In the genomic region with DNA sequence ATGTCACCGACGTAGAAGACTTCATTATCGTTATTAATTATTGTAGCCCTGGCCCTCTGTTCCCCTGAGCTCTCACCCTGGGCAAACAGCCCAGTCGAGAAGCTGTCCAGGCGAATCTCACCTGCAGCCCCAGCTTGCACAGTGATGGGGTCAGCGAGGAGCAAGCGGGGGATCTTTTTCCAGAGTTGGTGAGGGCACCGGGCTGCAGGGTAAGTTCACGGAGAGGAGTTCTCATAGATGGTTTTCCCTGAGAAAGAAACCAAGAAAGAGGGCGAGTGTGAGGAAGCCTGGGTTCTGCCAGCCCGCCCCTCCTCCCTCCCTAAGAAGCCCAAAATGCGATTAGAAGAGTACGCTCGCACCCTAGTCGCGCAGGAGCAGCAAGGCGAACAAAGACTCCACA, we compare ENCODE assay signal across 8 cellular contexts. TPM values are rescaled to one million over a fixed set of nuclear protein-coding genes. Genes with fewer than 3 reads are reported as not detected.
A peak's percentile ranks its signal among the peaks of the same experiment; 100 is the strongest.
DNase-seq lines count a peak whose midpoint lies in the region; ATAC-seq and TF ChIP-seq lines count a peak whose summit lies in the region.

No MANE protein-coding gene starts in this region.

- H3K4me1 ChIP-seq in ectodermal cell (ENCODE audit: control insufficient read depth, insufficient read depth, low read length) = peaks cover 6% of the 10 kb centered on the region
- H3K4me1 ChIP-seq in osteoblast (ENCODE audit: insufficient read depth, low read length) = peaks cover 16% of the 10 kb centered on the region

- peaks cover 23% of the 10 kb centered on the region for H3K79me2 ChIP-seq in osteoblast (ENCODE audit: insufficient read depth, low read length)

- POLR2A ChIA-PET in GM10248 (lab: Yijun Ruan, JAX) = interaction anchor here (0.9 kb wide), 1 partner anchor 27 kb away, joined by 3 read pairs; the partner anchor contains the start of gene PIGS

- H3K27ac ChIP-seq in ectodermal cell (ENCODE audit: insufficient read depth, low read depth, low read length, poor library complexity, severe bottlenecking) (peak overlapping the region; percentile 27), osteoblast (ENCODE audit: low read depth, low read length) (peak overlapping the region; percentile 96)

- H3K36me3 ChIP-seq in ectodermal cell (ENCODE audit: control insufficient read depth, insufficient read depth, low read length) = peaks cover 10% of the 10 kb centered on the region
- H3K36me3 ChIP-seq in osteoblast (ENCODE audit: insufficient read depth, low read length) = no peaks in the 10 kb centered on the region

- H2AFZ ChIP-seq in osteoblast (ENCODE audit: low read length) = peak overlapping the region; percentile 94

- H3K9me3 ChIP-seq in ectodermal cell (ENCODE audit: control insufficient read depth, low read length) (no peaks in the 10 kb centered on the region), osteoblast (ENCODE audit: low read depth, low read length) (no peaks in the 10 kb centered on the region)

- peaks cover 10% of the 10 kb centered on the region for H3K27me3 ChIP-seq in ectodermal cell (ENCODE audit: control insufficient read depth, insufficient read depth, low read length, poor library complexity, severe bottlenecking)
- H3K27me3 ChIP-seq in osteoblast (ENCODE audit: insufficient read depth, low read length) = no peaks in the 10 kb centered on the region

- H4K20me1 ChIP-seq in osteoblast (ENCODE audit: insufficient read depth, low read length) = no peaks in the 10 kb centered on the region

- CTCF ChIA-PET in GM10248 (lab: Yijun Ruan, JAX) = interaction anchor here (1.5 to 2.6 kb wide), 4 partner anchors 14 to 51 kb away, joined by 4 to 9 read pairs (median 7); partner anchors contain the start of gene RSKR

- DNase-seq in NCI-H1105 (lab: John Stamatoyannopoulos, UW) = peak; percentile 43
- DNase-seq in osteoblast (ENCODE audit: insufficient read length, low spot score, missing footprints) = no peak
- DNase-seq in NCI-H1694 (lab: John Stamatoyannopoulos, UW) = no peak
- DNase-seq in NCI-H2029 treated with DMSO at 0.1 percent for 48 hours (lab: John Stamatoyannopoulos, UW) = no peak
- DNase-seq in effector CD4-positive, alpha-beta T cell = no peak
- DNase-seq in GM10248 (ENCODE audit: extremely low spot score) = no peak

- H3K4me3 ChIP-seq in ectodermal cell (ENCODE audit: insufficient read depth, low read depth, low read length) (peak overlapping the region; percentile 87), osteoblast (ENCODE audit: insufficient read depth, low read length) (peak overlapping the region; percentile 84)

- WGBS in ectodermal cell, 2 experiments = 5 to 6% methylated on average over 17 of the region's 17 CpGs

- peak; percentile 7 for ATAC-seq in GM18502 (IDR thresholded peaks at IDR 0.05; ENCODE audit: poor library complexity, unreplicated experiment)

- peak overlapping the region; percentile 88 for H3K4me2 ChIP-seq in osteoblast (ENCODE audit: insufficient read depth, low read length)

- TF ChIP-seq CTCF in osteoblast (IDR thresholded peaks at IDR 0.05; ENCODE audit: extremely low read depth, low read depth, low read length) (no peak), GM10248 (IDR thresholded peaks at IDR 0.05; ENCODE audit: control extremely low read depth, extremely low read depth, low read depth, missing control alignments) (no peak)

RNA-seq across cellular contexts. Expression of gene SPAG5, which starts 0.4 kb away (rescaled TPM):
- polyA plus RNA-seq in ectodermal cell (2013, experiment 1 of 4) = 133 TPM
- 122 TPM for polyA plus RNA-seq in ectodermal cell (2013, experiment 2 of 4)
- 98.1 TPM for polyA plus RNA-seq in ectodermal cell (2013, experiment 3 of 4)
- polyA plus RNA-seq in ectodermal cell (2013, experiment 4 of 4) = 109 TPM
- total RNA-seq in osteoblast = 4.3 and 6.2 TPM in 2 replicates

RNA-seq across cellular contexts. Expression of gene RSKR, which starts 15.6 kb away (rescaled TPM):
- 27.0 TPM for polyA plus RNA-seq in ectodermal cell (2013, experiment 1 of 4)
- polyA plus RNA-seq in ectodermal cell (2013, experiment 2 of 4) = 25.7 TPM
- 17.8 TPM for polyA plus RNA-seq in ectodermal cell (2013, experiment 3 of 4)
- 25.5 TPM for polyA plus RNA-seq in ectodermal cell (2013, experiment 4 of 4)
- 4.1 and 4.3 TPM in 2 replicates for total RNA-seq in osteoblast

RNA-seq across cellular contexts. Expression of gene ALDOC, which starts 21.7 kb away (rescaled TPM):
- polyA plus RNA-seq in ectodermal cell (2013, experiment 1 of 4) = 11.0 TPM
- polyA plus RNA-seq in ectodermal cell (2013, experiment 2 of 4) = 10.5 TPM
- polyA plus RNA-seq in ectodermal cell (2013, experiment 3 of 4) = 10.9 TPM
- polyA plus RNA-seq in ectodermal cell (2013, experiment 4 of 4) = 11.3 TPM
- total RNA-seq in osteoblast = 9.4 and 17.0 TPM in 2 replicates

RNA-seq across cellular contexts. Expression of gene PIGS, which starts 27.1 kb away (rescaled TPM):
- 47.0 TPM for polyA plus RNA-seq in ectodermal cell (2013, experiment 1 of 4)
- polyA plus RNA-seq in ectodermal cell (2013, experiment 2 of 4) = 50.9 TPM
- 51.5 TPM for polyA plus RNA-seq in ectodermal cell (2013, experiment 3 of 4)
- polyA plus RNA-seq in ectodermal cell (2013, experiment 4 of 4) = 56.8 TPM
- total RNA-seq in osteoblast = 49.9 and 54.5 TPM in 2 replicates

RNA-seq across cellular contexts. Expression of gene UNC119, which starts 46.0 kb away (rescaled TPM):
- 80.1 TPM for polyA plus RNA-seq in ectodermal cell (2013, experiment 1 of 4)
- polyA plus RNA-seq in ectodermal cell (2013, experiment 2 of 4) = 75.4 TPM
- 62.4 TPM for polyA plus RNA-seq in ectodermal cell (2013, experiment 3 of 4)
- 76.0 TPM for polyA plus RNA-seq in ectodermal cell (2013, experiment 4 of 4)
- total RNA-seq in osteoblast = 23.2 and 25.0 TPM in 2 replicates
